8 cellular contexts compared by ENCODE assay signal in the genomic region with DNA sequence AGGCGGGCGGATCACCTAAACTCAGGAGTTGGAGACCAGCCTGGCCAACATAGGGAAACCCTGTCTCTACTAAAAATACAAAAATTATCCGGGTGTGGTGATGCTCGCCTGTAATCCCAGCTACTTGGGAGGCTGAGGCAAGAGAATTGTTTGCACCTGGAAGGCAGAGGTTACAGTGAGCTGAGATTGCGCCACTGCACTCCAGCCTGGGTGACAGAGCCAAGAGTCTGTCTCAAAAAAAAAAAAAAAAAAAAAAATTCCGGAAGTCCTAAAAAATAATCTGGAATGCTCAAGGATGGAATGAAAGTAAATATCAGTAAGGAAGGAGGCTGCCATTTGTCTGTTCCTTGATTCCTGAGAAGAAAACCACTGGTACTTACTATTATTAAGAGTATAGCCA. TPM values are rescaled to one million over a fixed set of nuclear protein-coding genes. Genes with fewer than 3 reads are reported as not detected.
A peak's percentile ranks its signal among the peaks of the same experiment; 100 is the strongest.
DNase-seq lines count a peak whose midpoint lies in the region; ATAC-seq, FAIRE-seq and TF ChIP-seq lines count a peak whose summit lies in the region.
"Not testable (repeated sequence)": the region's sequence is repeated elsewhere in the genome, so short reads cannot be mapped to it uniquely, and the experiment has no call there.

No MANE protein-coding gene starts in this region.

- not testable (repeated sequence) for H3K27me3 Mint-ChIP-seq in GM23338 (ENCODE audit: insufficient read depth, low read depth, poor library complexity); H9 (ENCODE audit: low read depth); nephron progenitor cell (ENCODE audit: low read depth, poor library complexity)

- H3K4me2 ChIP-seq in GM23338; H9 (ENCODE audit: insufficient read depth, insufficient read length, low read length); trophoblast cell (ENCODE audit: low read length): not testable (repeated sequence)

- not testable (repeated sequence) for DNase-seq in GM23338 (ENCODE audit: low spot score); H9; ascending aorta (ENCODE audit: low spot score in 2 of 2); nephron progenitor cell; thoracic aorta (ENCODE audit: low spot score); tibial artery
- DNase-seq in trophoblast cell: peak; percentile 54 to 62
- DNase-seq in small intestine: peak; percentile 13

- H3K27ac ChIP-seq in GM23338 (ENCODE audit: low read depth) (0 out of 2 replicates have a peak overlapping the region, but pooled peaks have one; percentile 11), ascending aorta (peak overlapping the region; percentile 50 to 67), thoracic aorta (peak overlapping the region; percentile 25 to 58), tibial artery (peak overlapping the region; percentile 39 to 52)
- H3K27ac ChIP-seq in H9 (ENCODE audit: insufficient read length, low read depth, low read length); trophoblast cell (ENCODE audit: low read depth, low read length); small intestine (ENCODE audit: low read depth in 1 of 2, low read length in 1 of 2): not testable (repeated sequence)

- H3K4me1 ChIP-seq in GM23338 (ENCODE audit: insufficient read depth); H9 (ENCODE audit: insufficient read depth, low read length); trophoblast cell (ENCODE audit: control insufficient read depth in 1 of 2, insufficient read depth in 2 of 2, low read length in 2 of 2); small intestine (ENCODE audit: control insufficient read depth in 2 of 2, insufficient read depth in 1 of 2, low read depth in 1 of 2, low read length in 1 of 2): not testable (repeated sequence)
- H3K4me1 ChIP-seq in ascending aorta (peaks cover 0 to 20% of the 10 kb centered on the region in 2 donors), thoracic aorta (ENCODE audit: control insufficient read depth in 1 of 2, low read depth in 2 of 2) (peaks cover 24 to 55% of the 10 kb centered on the region in 2 donors), tibial artery (peaks cover 0 to 67% (median 20%) of the 10 kb centered on the region in 4 donors)

- H4K91ac ChIP-seq in H9 (ENCODE audit: insufficient read length, low read depth, low read length); trophoblast cell (ENCODE audit: low read depth, low read length): not testable (repeated sequence)

- H2AFZ ChIP-seq in GM23338; H9 (ENCODE audit: low read length); trophoblast cell (ENCODE audit: insufficient read depth, low read length, poor library complexity): not testable (repeated sequence)

- H2BK5ac ChIP-seq in H9 (ENCODE audit: insufficient read length, low read length); trophoblast cell (ENCODE audit: low read depth, low read length, poor library complexity): not testable (repeated sequence)

- not testable (repeated sequence) for ATAC-seq in GM23338; thoracic aorta (ENCODE audit: insufficient number of reproducible peaks, low FRiP score, low read depth)

- H3K27ac Mint-ChIP-seq in GM23338: not testable (repeated sequence)
- H3K27ac Mint-ChIP-seq in H9: peak overlapping the region in 2 of 3 experiments; percentile 16 to 92; a peak in 3 of 7 replicates
- H3K27ac Mint-ChIP-seq in nephron progenitor cell: peak overlapping the region; percentile 48

- H3K9me3 ChIP-seq in H9 (ENCODE audit: control insufficient read depth, low read depth, low read length); ascending aorta; trophoblast cell (ENCODE audit: insufficient read depth, low read depth, low read length); small intestine (ENCODE audit: control insufficient read depth, low read depth); thoracic aorta; tibial artery: not testable (repeated sequence)

- not testable (repeated sequence) for H2BK120ac ChIP-seq in H9 (ENCODE audit: low read depth, low read length, poor library complexity, severe bottlenecking); trophoblast cell (ENCODE audit: insufficient read depth, low read length, poor library complexity)

- not testable (repeated sequence) for H3T11ph ChIP-seq in H9 (ENCODE audit: low read length)

- not testable (repeated sequence) for H3K9me3 Mint-ChIP-seq in GM23338, H9, nephron progenitor cell

- WGBS in H9 (ENCODE audit: extremely low coverage, insufficient read length, low lambda C conversion rate): no CpG with 5 or more reads among the region's 6 CpGs
- no CpG with 5 or more reads among the region's 6 CpGs for WGBS in trophoblast cell (ENCODE audit: extremely low coverage, insufficient coverage, insufficient read length)
- 72 to 86% (median 73%) methylated on average over 6 of the region's 6 CpGs for WGBS in small intestine, 3 donors

- H3K14ac ChIP-seq in H9 (ENCODE audit: insufficient read depth, low read length); trophoblast cell (ENCODE audit: low read length): not testable (repeated sequence)

- not testable (repeated sequence) for H3K36me3 ChIP-seq in GM23338 (ENCODE audit: insufficient read depth); ascending aorta; trophoblast cell (ENCODE audit: control insufficient read depth in 1 of 2, insufficient read depth in 2 of 2, low read length in 2 of 2); small intestine (ENCODE audit: control insufficient read depth in 2 of 2, insufficient read depth in 2 of 2, low read length in 2 of 2); thoracic aorta; tibial artery

- H4K5ac ChIP-seq in H9 (ENCODE audit: insufficient read length, low read depth, low read length): not testable (repeated sequence)

- not testable (repeated sequence) for H3K4me3 ChIP-seq in GM23338; ascending aorta; trophoblast cell (ENCODE audit: low read depth, low read length); small intestine (ENCODE audit: low read depth in 1 of 2, low read length in 2 of 2); thoracic aorta; tibial artery

- not testable (repeated sequence) for H3K4me1 Mint-ChIP-seq in GM23338, H9
- peaks cover 12% of the 10 kb centered on the region for H3K4me1 Mint-ChIP-seq in nephron progenitor cell

- not testable (repeated sequence) for H3F3A ChIP-seq in GM23338 (replicated peaks; ENCODE audit: low read depth)

- not testable (repeated sequence) for H3K23me2 ChIP-seq in H9 (ENCODE audit: insufficient read length, low read depth, low read length, poor library complexity, severe bottlenecking)

- not testable (repeated sequence) for H3K4me3 Mint-ChIP-seq in GM23338, H9, nephron progenitor cell

- peaks cover 97% of the 10 kb centered on the region for H3K79me2 ChIP-seq in GM23338 (replicated peaks; ENCODE audit: insufficient read depth)
- not testable (repeated sequence) for H3K79me2 ChIP-seq in H9 (ENCODE audit: insufficient read depth, low read length); trophoblast cell (ENCODE audit: control insufficient read depth, insufficient read depth, low read length, poor library complexity)

- not testable (repeated sequence) for H3K9me2 ChIP-seq in GM23338 (ENCODE audit: insufficient read depth)

- H3K36me3 Mint-ChIP-seq in GM23338 (ENCODE audit: low read depth): peaks cover 35% of the 10 kb centered on the region; the same call in 2 of the 3 replicates
- H3K36me3 Mint-ChIP-seq in H9 (ENCODE audit: insufficient read depth in 1 of 3, low read depth in 3 of 3): peaks cover 17 to 38% (median 36%) of the 10 kb centered on the region in 3 experiments; a peak in 6 of 7 replicates
- H3K36me3 Mint-ChIP-seq in nephron progenitor cell (ENCODE audit: low read depth): peaks cover 60% of the 10 kb centered on the region

- not testable (repeated sequence) for H3K4ac ChIP-seq in H9 (ENCODE audit: low read depth, low read length)
- H3K4ac ChIP-seq in trophoblast cell (ENCODE audit: low read depth, low read length): peak overlapping the region; percentile 15

- H4K20me1 ChIP-seq in GM23338 (replicated peaks; ENCODE audit: insufficient read depth): peaks cover 18% of the 10 kb centered on the region
- not testable (repeated sequence) for H4K20me1 ChIP-seq in H9 (ENCODE audit: control insufficient read depth, insufficient read depth, insufficient read length)

- H4K12ac ChIP-seq in trophoblast cell (ENCODE audit: low read depth, low read length): not testable (repeated sequence)

- TF ChIP-seq CTCF in GM23338 (conservative IDR thresholded peaks at IDR 0.05; ENCODE audit: low read depth in 2 of 2); H9 (conservative IDR thresholded peaks at IDR 0.05); ascending aorta (IDR thresholded peaks at IDR 0.05); nephron progenitor cell (IDR thresholded peaks at IDR 0.05); thoracic aorta (IDR thresholded peaks at IDR 0.05); tibial artery (IDR thresholded peaks at IDR 0.05): not testable (repeated sequence)

- H3K27me3 ChIP-seq in GM23338 (ENCODE audit: insufficient read depth); H9 (ENCODE audit: insufficient read depth, low read length); ascending aorta; trophoblast cell (ENCODE audit: insufficient read depth, low read length); small intestine (ENCODE audit: control insufficient read depth in 2 of 2, insufficient read depth in 2 of 2, low read length in 2 of 2); thoracic aorta (replicated peaks; ENCODE audit: insufficient read depth); tibial artery: not testable (repeated sequence)

- not testable (repeated sequence) for H3K9ac ChIP-seq in H9 (ENCODE audit: extremely low read depth, insufficient read length, low read length); trophoblast cell (ENCODE audit: low read length)

- H3K23ac ChIP-seq in H9 (ENCODE audit: insufficient read length, low read depth, low read length); trophoblast cell (ENCODE audit: low read length): not testable (repeated sequence)

- H4K8ac ChIP-seq in H9 (replicated peaks; ENCODE audit: insufficient read length, low read depth, low read length); trophoblast cell (ENCODE audit: low read depth, low read length): not testable (repeated sequence)

- not testable (repeated sequence) for H2BK15ac ChIP-seq in H9 (ENCODE audit: low read depth, low read length)

- peaks cover 22% of the 10 kb centered on the region for H3K79me1 ChIP-seq in H9 (ENCODE audit: insufficient read depth, low read depth, low read length, poor library complexity, severe bottlenecking)
- not testable (repeated sequence) for H3K79me1 ChIP-seq in trophoblast cell (ENCODE audit: low read length)

- not testable (repeated sequence) for H3K56ac ChIP-seq in H9 (ENCODE audit: insufficient read length, low read depth, low read length)

- not testable (repeated sequence) for H2BK20ac ChIP-seq in H9 (ENCODE audit: low read depth, low read length, poor library complexity, severe bottlenecking)

- not testable (repeated sequence) for H2BK12ac ChIP-seq in H9 (ENCODE audit: insufficient read length, low read depth, low read length); trophoblast cell (ENCODE audit: low read length)

- H3K18ac ChIP-seq in H9 (ENCODE audit: insufficient read length, low read depth, low read length); trophoblast cell (ENCODE audit: low read length): not testable (repeated sequence)

- FAIRE-seq in small intestine (lab: Jason Lieb, UNC): not testable (repeated sequence)

- not testable (repeated sequence) for H2AK5ac ChIP-seq in H9 (ENCODE audit: insufficient read length, low read length); trophoblast cell (ENCODE audit: low read length)

- intact Hi-C loops in ascending aorta (cut with DNase I); tibial artery (cut with DNase I; ENCODE audit: low total_unique reads): not testable (repeated sequence)

RNA-seq across cellular contexts. Expression of a gene that starts 45.3 kb away (rescaled TPM):
- 94.8 and 104 TPM in 2 replicates for total RNA-seq in GM23338 (2014; rRNA removed; shearing (Covaris generic))
- polyA plus RNA-seq in GM23338 (2016; fragmentation: Nextera tagmentation; extraction: Ambion mirVana): 62.7 and 87.0 TPM in 2 replicates
- 80.2 and 87.7 TPM in 2 replicates for total RNA-seq in H9 (2021)
- total RNA-seq in ascending aorta: 26.0 TPM
- polyA plus RNA-seq in trophoblast cell (2013): 62.1 and 62.8 TPM in 2 replicates
- 10 to 100 TPM in 2 of 3 donors, 1 to 10 TPM in 1; 9.5 to 42.7 (median 19.5) TPM for polyA plus RNA-seq in small intestine
- 100 to 1,000 TPM in 1 of 2 donors, 10 to 100 TPM in 1; 87.6 to 159 TPM for total RNA-seq in thoracic aorta
